Comparison of ENCODE assay signal across 18 cellular contexts in the genomic region with DNA sequence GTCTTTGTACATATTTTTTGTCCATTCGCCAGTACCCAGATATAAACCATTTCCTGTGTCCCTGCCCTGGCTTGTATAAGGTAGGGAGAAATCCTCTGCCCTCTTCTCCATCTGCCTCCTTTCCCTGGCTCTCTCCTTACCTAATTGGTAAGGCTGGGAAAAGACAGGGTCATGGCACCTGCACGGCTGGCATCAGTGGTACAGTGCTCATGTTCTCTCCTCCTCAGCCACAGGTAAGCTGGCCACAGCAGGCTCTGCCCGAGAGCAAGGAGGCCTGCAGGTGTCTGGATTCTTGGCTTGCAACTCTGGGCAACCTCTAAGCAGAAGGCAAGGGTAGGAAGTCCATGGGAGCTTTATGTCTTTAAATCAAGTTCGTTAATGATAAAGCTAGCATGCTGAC.
"Had no signal": no experiment of that assay in that cellular context is flagged by ENCODE, and none has a peak within 500 bp of the region (broad histone marks: within the 10 kb centered on the region; RNA-seq: fewer than 3 reads in every experiment).

No MANE protein-coding gene starts in this region.

- H3K9me3 ChIP-seq: SJCRH30 had no signal

- H3K27me3 ChIP-seq: SJCRH30 had no signal

- H3K36me3 ChIP-seq: SJCRH30 had no signal

- FAIRE-seq: RCC 7860 had no signal

- H3K4me1 ChIP-seq: SJCRH30 had no signal

- H2AFZ ChIP-seq: PC-9 had no signal

- DNase-seq: Karpas-422, KBM-7, MM.1S, MV-4-11, NCI-H1105, NCI-H1436 treated with DMSO at 0.1 percent for 48 hours, NCI-H1694 treated with DMSO at 0.1 percent for 48 hours, NCI-H2029, NCI-H2171 treated with DMSO at 0.1 percent for 48 hours, NCI-H446, PC-9, SHP77, SIG-M5, SJCRH30 had no signal

- H3K4me2 ChIP-seq: KMS-11, PC-9 had no signal

- H3K27ac ChIP-seq: KMS-11, PC-9, RWPE1, SJCRH30, SK-N-MC had no signal

- H3K9ac ChIP-seq: KMS-11 had no signal

- H3K4me3 ChIP-seq: PC-9, SJCRH30, SK-N-MC had no signal
